Comparison of ENCODE assay signal across 1 cellular context in genomic region chr9:22913026-22913425, GRCh38.
TF ChIP-seq lines count a peak whose summit lies in the region.

No MANE protein-coding gene starts in this region.

TF ChIP-seq in GM12878, 131 proteins besides CTCF, POLR2A, EP300 and RAD21 (continued from another document):
- TF ChIP-seq, protein P1, sequence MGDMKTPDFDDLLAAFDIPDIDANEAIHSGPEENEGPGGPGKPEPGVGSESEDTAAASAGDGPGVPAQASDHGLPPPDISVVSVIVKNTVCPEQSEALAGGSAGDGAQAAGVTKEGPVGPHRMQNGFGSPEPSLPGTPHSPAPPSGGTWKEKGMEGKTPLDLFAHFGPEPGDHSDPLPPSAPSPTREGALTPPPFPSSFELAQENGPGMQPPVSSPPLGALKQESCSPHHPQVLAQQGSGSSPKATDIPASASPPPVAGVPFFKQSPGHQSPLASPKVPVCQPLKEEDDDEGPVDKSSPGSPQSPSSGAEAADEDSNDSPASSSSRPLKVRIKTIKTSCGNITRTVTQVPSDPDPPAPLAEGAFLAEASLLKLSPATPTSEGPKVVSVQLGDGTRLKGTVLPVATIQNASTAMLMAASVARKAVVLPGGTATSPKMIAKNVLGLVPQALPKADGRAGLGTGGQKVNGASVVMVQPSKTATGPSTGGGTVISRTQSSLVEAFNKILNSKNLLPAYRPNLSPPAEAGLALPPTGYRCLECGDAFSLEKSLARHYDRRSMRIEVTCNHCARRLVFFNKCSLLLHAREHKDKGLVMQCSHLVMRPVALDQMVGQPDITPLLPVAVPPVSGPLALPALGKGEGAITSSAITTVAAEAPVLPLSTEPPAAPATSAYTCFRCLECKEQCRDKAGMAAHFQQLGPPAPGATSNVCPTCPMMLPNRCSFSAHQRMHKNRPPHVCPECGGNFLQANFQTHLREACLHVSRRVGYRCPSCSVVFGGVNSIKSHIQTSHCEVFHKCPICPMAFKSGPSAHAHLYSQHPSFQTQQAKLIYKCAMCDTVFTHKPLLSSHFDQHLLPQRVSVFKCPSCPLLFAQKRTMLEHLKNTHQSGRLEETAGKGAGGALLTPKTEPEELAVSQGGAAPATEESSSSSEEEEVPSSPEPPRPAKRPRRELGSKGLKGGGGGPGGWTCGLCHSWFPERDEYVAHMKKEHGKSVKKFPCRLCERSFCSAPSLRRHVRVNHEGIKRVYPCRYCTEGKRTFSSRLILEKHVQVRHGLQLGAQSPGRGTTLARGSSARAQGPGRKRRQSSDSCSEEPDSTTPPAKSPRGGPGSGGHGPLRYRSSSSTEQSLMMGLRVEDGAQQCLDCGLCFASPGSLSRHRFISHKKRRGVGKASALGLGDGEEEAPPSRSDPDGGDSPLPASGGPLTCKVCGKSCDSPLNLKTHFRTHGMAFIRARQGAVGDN (IDR thresholded peaks at IDR 0.05): peak; percentile 63
